14 cellular contexts compared by ENCODE assay signal in the genomic region with DNA sequence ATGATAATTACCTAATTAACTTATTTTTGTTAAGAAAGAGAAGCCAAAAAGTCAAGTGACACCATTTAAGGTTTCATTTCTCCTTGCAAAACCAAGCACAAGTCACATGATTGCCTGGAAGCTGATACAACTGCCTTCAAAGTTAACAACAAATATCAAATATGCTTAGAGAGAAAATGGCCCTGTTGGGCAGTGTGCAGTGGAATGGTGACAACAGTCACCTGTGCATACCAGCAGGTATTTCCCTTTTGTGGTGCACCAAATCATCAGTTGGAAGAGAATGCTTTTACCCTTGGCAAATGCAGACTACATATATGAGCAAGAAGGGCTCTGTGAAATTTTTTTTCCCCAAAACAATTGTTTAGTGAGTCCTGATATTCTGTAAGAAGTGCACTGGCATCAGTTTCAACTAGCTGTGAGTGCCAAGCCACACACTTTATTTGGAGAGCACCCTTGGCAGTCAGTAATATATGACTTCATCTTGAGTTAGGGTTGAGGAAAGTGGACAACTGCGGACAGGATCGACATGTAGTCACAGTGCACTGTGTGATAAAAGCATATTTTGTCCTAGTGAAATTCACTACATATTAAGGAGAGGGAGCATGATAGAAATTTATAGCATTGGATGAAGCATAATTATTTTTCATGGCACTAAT.
DNase-seq lines count a peak whose midpoint lies in the region; ATAC-seq and TF ChIP-seq lines count a peak whose summit lies in the region.
"Had no signal": no experiment of that assay in that cellular context is flagged by ENCODE, and none has a peak within 500 bp of the region (broad histone marks: within the 10 kb centered on the region; RNA-seq: fewer than 3 reads in every experiment).

No MANE protein-coding gene starts in this region.

- no peak for TF ChIP-seq CTCF in astrocyte of the spinal cord (IDR thresholded peaks at IDR 0.05; ENCODE audit: low read depth, low read length)

- in situ Hi-C loops in astrocyte of the spinal cord (cut with HindIII; ENCODE audit: low sequenced_read_pairs), result no loop called here

- ATAC-seq in HG03520 (IDR thresholded peaks at IDR 0.05; ENCODE audit: unreplicated experiment) (no peak), GM18511 (IDR thresholded peaks at IDR 0.05; ENCODE audit: unreplicated experiment) (no peak)
- ATAC-seq: HepG2, Right ventricle myocardium inferior had no signal

- no peak overlapping the region for H3K4me3 ChIP-seq in astrocyte of the spinal cord (ENCODE audit: low read depth, low read length)

- DNase-seq in H4 (ENCODE audit: low spot score), result peak; percentile 35
- peak; percentile 47 for DNase-seq in NCI-H2196 treated with DMSO at 0.1 percent for 48 hours (lab: John Stamatoyannopoulos, UW; ENCODE audit: unreplicated experiment)
- peak; percentile 47 for DNase-seq in astrocyte of the spinal cord (ENCODE audit: low read depth, low spot score)
- peak; percentile 55 for DNase-seq in pons (ENCODE audit: low spot score)
- no peak for DNase-seq in GF-D8 (lab: John Stamatoyannopoulos, UW)
- DNase-seq in NCI-H187 (lab: John Stamatoyannopoulos, UW), result no peak
- DNase-seq: activated CD4-positive, alpha-beta T cell treated with anti-CD3 and anti-CD28 coated beads for 4 hours; BE2C; immature natural killer cell; NCI-H69 had no signal

Comparison
In these comparisons a context has a peak if more than half of its experiments do, and no peak if none do; other contexts are left out.
1. DNase-seq: peak in H4 (single experiment), NCI-H2196 treated with DMSO at 0.1 percent for 48 hours (single experiment), astrocyte of the spinal cord (single experiment) and pons (single experiment); none in GF-D8 (single experiment) and NCI-H187 (0 of 2).